ENCODE assay signal across 30 cellular contexts in the genomic region with DNA sequence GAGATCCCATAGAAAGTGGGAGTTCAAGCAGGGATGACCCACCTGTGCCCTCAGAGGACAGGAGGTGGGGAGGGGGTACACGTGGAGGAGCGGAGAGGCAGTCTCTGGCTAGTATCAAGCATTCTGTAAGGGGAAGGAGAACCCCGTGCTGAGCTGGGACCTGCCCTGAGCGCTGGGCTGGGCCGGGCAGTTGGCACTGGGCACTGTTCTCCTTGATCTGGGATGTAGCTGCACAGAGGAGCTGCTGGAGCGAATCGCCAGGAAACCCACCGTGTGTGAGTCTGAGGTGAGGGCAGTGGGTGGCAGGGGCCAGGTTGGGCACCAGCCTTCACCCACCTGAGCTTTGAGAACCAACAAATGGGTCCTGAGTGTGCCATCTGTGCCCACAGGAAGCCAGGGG. TPM values are rescaled to one million over a fixed set of nuclear protein-coding genes. Genes with fewer than 3 reads are reported as not detected.
"Had no signal": no experiment of that assay in that cellular context is flagged by ENCODE, and none has a peak within 500 bp of the region (broad histone marks: within the 10 kb centered on the region; RNA-seq: fewer than 3 reads in every experiment).

No MANE protein-coding gene starts in this region.

- H3K36me3 Mint-ChIP-seq: naive B cell; natural killer cell treated with Interleukin-12 subunit alpha and Interleukin-12 subunit beta and Interleukin-15 and Interleukin-18, amount 100 ng/mL, for 72 hours; type B pancreatic cell had no signal

- H3K4me3 ChIP-seq: dorsolateral prefrontal cortex, gastrocnemius medialis, heart left ventricle, hepatocyte, left lung, mucosa of descending colon, ovary, right lobe of liver, smooth muscle cell, thyroid gland had no signal

- H3K9me3 ChIP-seq: gastrocnemius medialis, heart left ventricle, left lung, mucosa of descending colon, ovary, right lobe of liver, thyroid gland had no signal

- DNase-seq: dorsolateral prefrontal cortex; effector CD4-positive, alpha-beta T cell; foreskin fibroblast; gastrocnemius medialis; heart left ventricle; left cardiac atrium; mesenchymal stem cell; mucosa of descending colon; naive B cell; occipital lobe; ovary; posterior cingulate gyrus; right lobe of liver; stimulated activated CD4-positive, alpha-beta T cell treated with anti-CD3 and anti-CD28 coated beads, Interleukin-12 subunit alpha, Interleukin-12 subunit beta, amount 100 ng/mL, for 4 hours; stimulated activated CD4-positive, alpha-beta T cell treated with anti-CD3 and anti-CD28 coated beads, Interleukin-1b, Interleukin-23, amount 100 ng/mL, for 48 hours; stimulated activated CD4-positive, alpha-beta T cell treated with anti-CD3 and anti-CD28 coated beads, Interleukin-4, amount 100 ng/mL, for 1 hour; stimulated activated CD8-positive, alpha-beta memory T cell treated with anti-CD3 and anti-CD28 coated beads, Interleukin-4, amount 100 ng/mL, for 48 hours; stimulated activated naive CD4-positive, alpha-beta T cell; stimulated activated naive CD8-positive, alpha-beta T cell treated with anti-CD3 and anti-CD28 coated beads, Interleukin-15, amount 100 ng/mL, for 72 hours; thyroid gland had no signal

- H3K27ac ChIP-seq: dorsolateral prefrontal cortex, hepatocyte, left lung, ovary, right lobe of liver, thyroid gland had no signal

- H3K9me3 Mint-ChIP-seq: mesothelial cell of epicardium; naive B cell; natural killer cell treated with Interleukin-12 subunit alpha and Interleukin-12 subunit beta and Interleukin-15 and Interleukin-18, amount 100 ng/mL, for 72 hours; stimulated activated naive CD8-positive, alpha-beta T cell treated with anti-CD3 and anti-CD28 coated beads, Interleukin-15, amount 100 ng/mL, for 72 hours; type B pancreatic cell had no signal

- H3K27me3 ChIP-seq: gastrocnemius medialis, ovary had no signal

- H3K4me1 ChIP-seq: right lobe of liver had no signal

- H3K27ac Mint-ChIP-seq: mesothelial cell of epicardium; naive B cell; natural killer cell treated with Interleukin-12 subunit alpha and Interleukin-12 subunit beta and Interleukin-15 and Interleukin-18, amount 100 ng/mL, for 72 hours; stimulated activated naive CD8-positive, alpha-beta T cell treated with anti-CD3 and anti-CD28 coated beads, Interleukin-15, amount 100 ng/mL, for 72 hours; type B pancreatic cell had no signal

- H3K36me3 ChIP-seq: left lung, ovary, right lobe of liver, thyroid gland had no signal

- ATAC-seq: gastrocnemius medialis; heart left ventricle; left cardiac atrium; left lung; mucosa of descending colon; natural killer cell treated with Interleukin-12 subunit alpha and Interleukin-12 subunit beta and Interleukin-15 and Interleukin-18, amount 100 ng/mL, for 72 hours; right lobe of liver; stimulated activated naive CD8-positive, alpha-beta T cell treated with anti-CD3 and anti-CD28 coated beads, Interleukin-15, amount 100 ng/mL, for 72 hours had no signal

RNA-seq across cellular contexts. Expression of gene ASIC4, which starts 35.4 kb away (rescaled TPM):
- total RNA-seq: hepatocyte, kidney epithelial cell, left lung, lung microvascular endothelial cell, pulmonary artery endothelial cell, right lobe of liver, subcutaneous adipose tissue, thyroid gland had no signal
- polyA plus RNA-seq: hepatocyte had no signal
